ENCODE assay signal across 18 cellular contexts in genomic region chrX:22196151-22196550, GRCh38.
"Had no signal": no experiment of that assay in that cellular context is flagged by ENCODE, and none has a peak within 500 bp of the region (broad histone marks: within the 10 kb centered on the region; RNA-seq: fewer than 3 reads in every experiment).

No MANE protein-coding gene starts in this region.

- H3K4me3 ChIP-seq: adrenal gland, gastrocnemius medialis, heart right ventricle, lung, ovary, sigmoid colon, spleen, suprapubic skin had no signal

- H3K9me3 ChIP-seq: adrenal gland, gastrocnemius medialis, heart right ventricle, ovary, sigmoid colon, spleen, suprapubic skin had no signal

- ATAC-seq: activated CD8-positive, alpha-beta memory T cell treated with anti-CD3 and anti-CD28 coated beads, Interleukin-2, amount 10 ng/mL, durations not matched to agents 7 days and 5 days; gastrocnemius medialis; heart right ventricle; left colon had no signal

- H3K36me3 Mint-ChIP-seq: activated CD8-positive, alpha-beta memory T cell treated with anti-CD3 and anti-CD28 coated beads, Interleukin-2, amount 10 ng/mL, durations not matched to agents 7 days and 5 days had no signal

- H3K36me3 ChIP-seq: adrenal gland, gastrocnemius medialis, heart right ventricle, ovary, sigmoid colon, spleen, suprapubic skin had no signal

- H3K27ac Mint-ChIP-seq: activated CD8-positive, alpha-beta memory T cell treated with anti-CD3 and anti-CD28 coated beads, Interleukin-2, amount 10 ng/mL, durations not matched to agents 7 days and 5 days; stimulated activated naive CD8-positive, alpha-beta T cell treated with anti-CD3 and anti-CD28 coated beads, Interleukin-15, Interleukin-2, amounts not matched to agents 100 ng/mL and 50 ng/mL, for 24 hours had no signal

- H3K4me3 Mint-ChIP-seq: activated CD8-positive, alpha-beta memory T cell treated with anti-CD3 and anti-CD28 coated beads, Interleukin-2, amount 10 ng/mL, durations not matched to agents 7 days and 5 days; neural crest cell; stimulated activated naive CD8-positive, alpha-beta T cell treated with anti-CD3 and anti-CD28 coated beads, Interleukin-15, Interleukin-2, amounts not matched to agents 100 ng/mL and 50 ng/mL, for 24 hours had no signal

- H3K27ac ChIP-seq: adrenal gland, gastrocnemius medialis, heart right ventricle, ovary, sigmoid colon, spleen, suprapubic skin, VCaP had no signal

- H3K27me3 Mint-ChIP-seq: activated CD8-positive, alpha-beta memory T cell treated with anti-CD3 and anti-CD28 coated beads, Interleukin-2, amount 10 ng/mL, durations not matched to agents 7 days and 5 days had no signal

- H3K27me3 ChIP-seq: gastrocnemius medialis, ovary, sigmoid colon, suprapubic skin had no signal

- DNase-seq: activated CD4-positive, alpha-beta T cell treated with anti-CD3 and anti-CD28 coated beads for 1 hour; activated CD4-positive, alpha-beta T cell treated with anti-CD3 and anti-CD28 coated beads, Interleukin-2, amount 50 U/mL, for 48 hours; activated CD8-positive, alpha-beta memory T cell treated with anti-CD3 and anti-CD28 coated beads, Interleukin-2, amount 10 ng/mL, durations not matched to agents 7 days and 5 days; activated effector memory CD4-positive, alpha-beta T cell treated with Interleukin-2 at 50 U/mL for 16 hours; activated naive CD4-positive, alpha-beta T cell treated with anti-CD3 and anti-CD28 coated beads, Interleukin-2, amount 50 U/mL, for 16 hours; activated T-cell treated with anti-CD3 and anti-CD28 coated beads, Interleukin-2, amount 50 U/mL, for 1 hour; adrenal gland; gastrocnemius medialis; heart right ventricle; left colon; ovary; sigmoid colon; spleen had no signal

- H3K4me1 ChIP-seq: adrenal gland, gastrocnemius medialis, sigmoid colon, suprapubic skin had no signal
